Comparison of ENCODE assay signal across 8 cellular contexts in genomic region chr19:54462713-54463530, GRCh38.
A peak's percentile ranks its signal among the peaks of the same experiment; 100 is the strongest.
DNase-seq lines count a peak whose midpoint lies in the region; ATAC-seq and TF ChIP-seq lines count a peak whose summit lies in the region.

No MANE protein-coding gene starts in this region.

- no peaks in the 10 kb centered on the region for H3K9me3 ChIP-seq in DOHH2 (ENCODE audit: control insufficient read depth, insufficient read depth, low read length)

- H3K4me1 ChIP-seq in DOHH2 (ENCODE audit: control insufficient read depth, low read length): peaks cover 30% of the 10 kb centered on the region

- peak overlapping the region; percentile 80 for H3K4me3 ChIP-seq in DOHH2 (ENCODE audit: low read length)

- H3K79me2 ChIP-seq in DOHH2 (ENCODE audit: control insufficient read depth, low read length): peaks cover 24% of the 10 kb centered on the region

- H3K4me1 Mint-ChIP-seq in central memory CD8-positive, alpha-beta T cell: peaks cover 48% of the 10 kb centered on the region

- peak overlapping the region; percentile 82 for H3K4me2 ChIP-seq in DOHH2 (ENCODE audit: low read length)

- H3K27me3 Mint-ChIP-seq in central memory CD8-positive, alpha-beta T cell: no peaks in the 10 kb centered on the region

- no peaks in the 10 kb centered on the region for H3K9me3 Mint-ChIP-seq in central memory CD8-positive, alpha-beta T cell

- H3K9me2 ChIP-seq in DOHH2 (replicated peaks; ENCODE audit: control insufficient read depth, low read length): no peaks in the 10 kb centered on the region

- H3K36me3 Mint-ChIP-seq in central memory CD8-positive, alpha-beta T cell (ENCODE audit: insufficient read depth): peaks cover 55% of the 10 kb centered on the region

- peaks cover 6% of the 10 kb centered on the region; the same call in 1 of the 2 replicates for H3F3A ChIP-seq in DOHH2 (ENCODE audit: control insufficient read depth, insufficient read depth)

- ATAC-seq in GM21717 (IDR thresholded peaks at IDR 0.05; ENCODE audit: unreplicated experiment): peak; percentile 12
- peak; percentile 56 for ATAC-seq in central memory CD8-positive, alpha-beta T cell (replicated peaks; ENCODE audit: extremely low read depth, poor library complexity, severe bottlenecking)
- no peak for ATAC-seq in HG03095 (IDR thresholded peaks at IDR 0.05; ENCODE audit: unreplicated experiment)

- H3K36me3 ChIP-seq in DOHH2 (ENCODE audit: control insufficient read depth, low read length): peaks cover 43% of the 10 kb centered on the region

- TF ChIP-seq CTCF in DOHH2 (IDR thresholded peaks at IDR 0.05; ENCODE audit: low read depth, low read length, poor library complexity, severe bottlenecking) (peak; percentile 34), LNCAP (IDR thresholded peaks at IDR 0.05) (peak; percentile 31)

- H3K27ac Mint-ChIP-seq in central memory CD8-positive, alpha-beta T cell (ENCODE audit: low read depth): peak overlapping the region; percentile 88

- H3K27me3 ChIP-seq in DOHH2 (ENCODE audit: control insufficient read depth, low read length): no peaks in the 10 kb centered on the region
- no peaks in the 10 kb centered on the region for H3K27me3 ChIP-seq in layer of hippocampus (ENCODE audit: control insufficient read depth, insufficient read depth, low read length)

- H4K20me1 ChIP-seq in DOHH2 (ENCODE audit: control insufficient read depth, insufficient read depth, low read depth, low read length): no peaks in the 10 kb centered on the region; the same call in 1 of the 2 replicates

- peak overlapping the region; percentile 86 for H3K4me3 Mint-ChIP-seq in central memory CD8-positive, alpha-beta T cell

- DNase-seq in activated CD4-positive, CD25-positive, alpha-beta regulatory T cell (lab: John Stamatoyannopoulos, UW): peak in 3 of 4 experiments; percentile 28 to 57 (median 52)
- peak; percentile 59 to 68 for DNase-seq in central memory CD8-positive, alpha-beta T cell (ENCODE audit: low spot score in 2 of 2)
- DNase-seq in stimulated activated CD4-positive, alpha-beta T cell treated with anti-CD3 and anti-CD28 coated beads, Interleukin-2, amount 100 ng/mL, for 4 hours (ENCODE audit: low read depth): peak; percentile 50

- H3K27ac ChIP-seq in DOHH2 (ENCODE audit: low read depth, low read length): peak overlapping the region; percentile 81
- H3K27ac ChIP-seq in layer of hippocampus (ENCODE audit: low read depth, low read length): peak overlapping the region; percentile 91
